Comparison of ENCODE assay signal across 8 cellular contexts in the genomic region with DNA sequence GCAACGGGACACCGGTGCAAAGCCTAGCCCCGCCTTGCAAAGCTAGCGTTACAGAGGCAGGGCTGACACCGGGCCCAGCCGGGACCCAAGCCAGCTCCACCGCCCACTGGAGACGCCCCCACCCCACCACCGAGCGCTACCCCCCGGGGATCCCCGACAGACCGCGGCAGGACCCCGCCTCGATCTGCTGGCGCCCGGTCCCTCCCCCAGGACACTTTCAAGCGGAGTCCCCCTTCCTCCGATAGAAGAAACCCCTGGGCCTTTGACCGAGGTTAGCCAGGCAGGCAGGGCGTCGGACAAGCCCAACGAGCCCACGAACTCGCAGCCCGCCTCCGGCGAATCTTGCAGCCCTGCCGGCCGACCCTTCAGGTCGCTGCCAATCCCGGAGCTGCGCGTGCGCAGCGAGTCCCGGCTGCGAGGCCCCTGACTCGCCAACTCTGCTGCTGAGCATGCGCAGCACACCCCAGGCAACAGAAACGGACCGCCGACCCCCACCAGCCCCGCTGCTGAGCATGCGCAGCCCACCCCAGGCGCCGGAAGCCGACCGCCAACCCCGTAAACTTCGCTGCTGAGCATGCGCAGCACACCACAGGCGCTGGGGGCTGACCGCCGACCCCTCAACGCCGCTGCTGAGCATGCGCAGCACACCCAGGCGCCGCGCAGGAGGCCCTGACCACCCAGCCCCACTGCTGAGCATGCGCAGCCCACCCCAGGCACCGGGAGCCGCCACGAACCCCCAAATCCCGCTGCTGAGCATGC. TPM values are rescaled to one million over a fixed set of nuclear protein-coding genes. Genes with fewer than 3 reads are reported as not detected.
A peak's percentile ranks its signal among the peaks of the same experiment; 100 is the strongest.
DNase-seq lines count a peak whose midpoint lies in the region; ATAC-seq and TF ChIP-seq lines count a peak whose summit lies in the region.

No MANE protein-coding gene starts in this region.

- H3K9me3 Mint-ChIP-seq in activated CD4-positive, alpha-beta T cell treated with anti-CD3 and anti-CD28 coated beads, Interleukin-2, amount 10 ng/mL, durations not matched to agents 7 days and 5 days, result peaks cover 20% of the 10 kb centered on the region

- no peak for TF ChIP-seq CTCF in left lung (IDR thresholded peaks at IDR 0.05)

- peak overlapping the region; percentile 91 for H3K27ac Mint-ChIP-seq in activated CD4-positive, alpha-beta T cell treated with anti-CD3 and anti-CD28 coated beads, Interleukin-2, amount 10 ng/mL, durations not matched to agents 7 days and 5 days

- H3K4me3 Mint-ChIP-seq in activated CD4-positive, alpha-beta T cell treated with anti-CD3 and anti-CD28 coated beads, Interleukin-2, amount 10 ng/mL, durations not matched to agents 7 days and 5 days, result peak overlapping the region; percentile 93

- no peaks in the 10 kb centered on the region for H4K20me1 ChIP-seq in BLaER1

- H3K36me3 Mint-ChIP-seq in activated CD4-positive, alpha-beta T cell treated with anti-CD3 and anti-CD28 coated beads, Interleukin-2, amount 10 ng/mL, durations not matched to agents 7 days and 5 days (ENCODE audit: low read depth), result peaks cover 34% of the 10 kb centered on the region

- POLR2A ChIA-PET in activated CD4-positive, alpha-beta T cell treated with anti-CD3 and anti-CD28 coated beads, Interleukin-2, amount 10 ng/mL, durations not matched to agents 7 days and 5 days (lab: Charles Lee), result interaction anchor here (1.3 kb wide), 1 partner anchor 40 kb away, joined by 3 read pairs; a partner anchor contains a TSS

- intact Hi-C loops in left lung (cut with DNase I), result no loop called here

- CTCF ChIA-PET in activated CD4-positive, alpha-beta T cell treated with anti-CD3 and anti-CD28 coated beads, Interleukin-2, amount 10 ng/mL, durations not matched to agents 7 days and 5 days (lab: Charles Lee), result interaction anchor here (1.3 kb wide), 1 partner anchor 133 kb away, joined by 4 read pairs; no protein-coding TSS in a partner anchor

- peaks cover 29% of the 10 kb centered on the region for H3K36me3 ChIP-seq in BLaER1
- peaks cover 0 to 1% of the 10 kb centered on the region in 2 donors for H3K36me3 ChIP-seq in left lung

- H3K9ac ChIP-seq in BLaER1, result peak overlapping the region; percentile 90

- ATAC-seq in GM19328 (IDR thresholded peaks at IDR 0.05; ENCODE audit: unreplicated experiment) (peak; percentile 86), HG03469 (IDR thresholded peaks at IDR 0.05; ENCODE audit: unreplicated experiment) (peak; percentile 75), left lung (peak; percentile 89)

- H3K27ac ChIP-seq in BLaER1 (peak overlapping the region; percentile 94), left lung (peak overlapping the region; percentile 96 to 99)

- no peaks in the 10 kb centered on the region for H3K27me3 ChIP-seq in BLaER1
- no peaks in the 10 kb centered on the region for H3K27me3 ChIP-seq in left lung

- no peaks in the 10 kb centered on the region for H3K27me3 Mint-ChIP-seq in activated CD4-positive, alpha-beta T cell treated with anti-CD3 and anti-CD28 coated beads, Interleukin-2, amount 10 ng/mL, durations not matched to agents 7 days and 5 days

- peaks cover 34% of the 10 kb centered on the region for H3K4me1 ChIP-seq in BLaER1
- peaks cover 19 to 30% of the 10 kb centered on the region in 2 donors for H3K4me1 ChIP-seq in left lung

- H3K4me3 ChIP-seq in BLaER1 (peak overlapping the region; percentile 79), left lung (peak overlapping the region; percentile 68 to 87)

- peak overlapping the region; percentile 91 for H3K4me2 ChIP-seq in BLaER1

- DNase-seq in NCI-H526 (lab: John Stamatoyannopoulos, UW) (peak; percentile 90 to 98), dedifferentiated amniotic fluid mesenchymal stem cell (ENCODE audit: extremely low spot score) (peak; percentile 93), left lung (peak; percentile 98)
- DNase-seq in activated CD4-positive, alpha-beta T cell treated with anti-CD3 and anti-CD28 coated beads, Interleukin-2, amount 10 ng/mL, durations not matched to agents 7 days and 5 days, result peak; percentile 97
- peak; percentile 98 for DNase-seq in stimulated activated CD4-positive, alpha-beta T cell treated with anti-CD3 and anti-CD28 coated beads, Interleukin-2, amount 100 ng/mL, for 4 hours (ENCODE audit: low read depth)

- H3K9me3 ChIP-seq in BLaER1 (peaks cover 34% of the 10 kb centered on the region), left lung (peaks cover 0 to 8% of the 10 kb centered on the region in 2 donors)

- peaks cover 39% of the 10 kb centered on the region for H3K4me1 Mint-ChIP-seq in activated CD4-positive, alpha-beta T cell treated with anti-CD3 and anti-CD28 coated beads, Interleukin-2, amount 10 ng/mL, durations not matched to agents 7 days and 5 days

RNA-seq across cellular contexts. Expression of a gene that starts 0.7 kb away (rescaled TPM):
- 10 to 100 TPM; 45.7 to 48.2 TPM for total RNA-seq in activated CD4-positive, alpha-beta T cell treated with anti-CD3 and anti-CD28 coated beads, Interleukin-2, amount 10 ng/mL, durations not matched to agents 7 days and 5 days
- total RNA-seq in left lung, result 10 to 100 TPM; 72.0 to 83.8 TPM

RNA-seq across cellular contexts. Expression of a gene that starts 39.5 kb away (rescaled TPM):
- total RNA-seq in activated CD4-positive, alpha-beta T cell treated with anti-CD3 and anti-CD28 coated beads, Interleukin-2, amount 10 ng/mL, durations not matched to agents 7 days and 5 days, result 10 to 100 TPM; 18.7 to 26.0 TPM
- total RNA-seq in left lung, result 10 to 100 TPM; 16.1 to 22.8 TPM

RNA-seq across cellular contexts. Expression of a gene that starts 56.4 kb away (rescaled TPM):
- total RNA-seq in activated CD4-positive, alpha-beta T cell treated with anti-CD3 and anti-CD28 coated beads, Interleukin-2, amount 10 ng/mL, durations not matched to agents 7 days and 5 days, result 1,000 to 10,000 TPM; 1,311 to 1,331 TPM
- 1,000 to 10,000 TPM in 1 of 2 donors, 100 to 1,000 TPM in 1; 909 to 1,079 TPM for total RNA-seq in left lung

Comparison
In these comparisons a context has a peak if more than half of its experiments do, and no peak if none do; other contexts are left out.
1. Peak in every context shown above with its lines: DNase-seq, ATAC-seq, H3K4me3 ChIP-seq and H3K27ac ChIP-seq.